8 cellular contexts compared by ENCODE assay signal in the genomic region with DNA sequence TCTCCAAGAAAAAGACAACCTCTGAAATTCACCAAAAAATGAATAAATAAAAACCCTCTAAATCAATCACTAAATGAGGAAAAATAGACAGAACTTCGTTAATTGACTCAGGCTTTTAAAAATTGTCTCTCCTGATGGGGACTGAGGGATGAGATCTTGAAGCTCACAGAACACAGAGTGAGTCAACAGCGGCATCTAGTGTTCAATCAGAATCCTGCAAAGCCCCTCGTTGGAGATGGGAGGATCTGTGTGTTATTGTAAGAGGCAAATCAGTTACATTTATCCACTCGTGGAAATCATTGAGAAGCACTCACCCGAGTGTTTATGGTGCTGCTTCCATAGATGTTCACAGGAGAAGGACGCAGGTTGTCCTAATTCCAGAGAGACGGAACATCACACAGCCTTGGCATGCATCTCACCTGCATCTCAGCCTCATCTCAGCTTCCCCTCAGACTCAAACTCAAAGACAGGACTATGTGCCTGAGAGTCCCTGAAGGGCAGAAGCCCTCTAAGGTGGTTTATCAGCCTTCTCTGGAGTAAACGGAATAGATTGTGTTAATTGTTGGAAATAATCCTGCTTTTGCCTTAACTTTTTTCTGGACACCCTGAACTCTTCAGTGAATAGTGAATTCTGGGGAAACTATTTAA.
A peak's percentile ranks its signal among the peaks of the same experiment; 100 is the strongest.
DNase-seq lines count a peak whose midpoint lies in the region; ATAC-seq and TF ChIP-seq lines count a peak whose summit lies in the region.

No MANE protein-coding gene starts in this region.

- no peaks in the 10 kb centered on the region for H3K9me2 ChIP-seq in Karpas-422 (replicated peaks; ENCODE audit: insufficient read depth, low read length)

- peak overlapping the region; percentile 91 for H2BK12ac ChIP-seq in trophoblast cell (ENCODE audit: low read length)

- no peak overlapping the region for H3K4ac ChIP-seq in trophoblast cell (ENCODE audit: low read depth, low read length)

- H3K79me2 ChIP-seq in Karpas-422 (ENCODE audit: low read length) (no peaks in the 10 kb centered on the region), trophoblast cell (ENCODE audit: control insufficient read depth, insufficient read depth, low read length, poor library complexity) (no peaks in the 10 kb centered on the region)

- WGBS in gastroesophageal sphincter (ENCODE audit: low coverage in 1 of 2), 2 donors, result 0 to 3% methylated on average over 4 of the region's 8 CpGs
- no CpG with 5 or more reads among the region's 8 CpGs for WGBS in trophoblast cell (ENCODE audit: extremely low coverage, insufficient coverage, insufficient read length)

- peak overlapping the region; percentile 72 for H2BK5ac ChIP-seq in trophoblast cell (ENCODE audit: low read depth, low read length, poor library complexity)

- H3K4me3 ChIP-seq in Karpas-422 (ENCODE audit: low read length) (no peak overlapping the region), gastroesophageal sphincter (no peak overlapping the region), trophoblast cell (ENCODE audit: low read depth, low read length) (no peak overlapping the region)

- no peaks in the 10 kb centered on the region for H3K9me3 ChIP-seq in Karpas-422 (ENCODE audit: low read length)
- H3K9me3 ChIP-seq in gastroesophageal sphincter, result no peaks in the 10 kb centered on the region
- H3K9me3 ChIP-seq in trophoblast cell (ENCODE audit: insufficient read depth, low read depth, low read length), result no peaks in the 10 kb centered on the region

- no peak overlapping the region for H4K12ac ChIP-seq in trophoblast cell (ENCODE audit: low read depth, low read length)

- no peak overlapping the region for H2BK120ac ChIP-seq in trophoblast cell (ENCODE audit: insufficient read depth, low read length, poor library complexity)

- H3K27ac ChIP-seq in Karpas-422 (ENCODE audit: low read length) (no peak overlapping the region), gastroesophageal sphincter (no peak overlapping the region), trophoblast cell (ENCODE audit: low read depth, low read length) (no peak overlapping the region)

- H3K9ac ChIP-seq in Karpas-422 (ENCODE audit: low read length) (no peak overlapping the region), trophoblast cell (ENCODE audit: low read length) (no peak overlapping the region)

- H3K79me1 ChIP-seq in trophoblast cell (ENCODE audit: low read length), result peaks cover 11% of the 10 kb centered on the region

- H4K8ac ChIP-seq in trophoblast cell (ENCODE audit: low read depth, low read length), result peak overlapping the region; percentile 1

- peak overlapping the region; percentile 84 for H2AK5ac ChIP-seq in trophoblast cell (ENCODE audit: low read length)

- TF ChIP-seq POLR2A in gastroesophageal sphincter (IDR thresholded peaks at IDR 0.05), result no peak

- ATAC-seq in GM21737 (IDR thresholded peaks at IDR 0.05; ENCODE audit: unreplicated experiment) (peak; percentile 69), gastroesophageal sphincter (peak; percentile 72), HG02970 (IDR thresholded peaks at IDR 0.05; ENCODE audit: low FRiP score, unreplicated experiment) (no peak)

- no peaks in the 10 kb centered on the region for H4K20me1 ChIP-seq in Karpas-422 (ENCODE audit: insufficient read depth, low read depth, low read length)

- H3K27me3 ChIP-seq in Karpas-422 (ENCODE audit: low read length) (no peaks in the 10 kb centered on the region), gastroesophageal sphincter (no peaks in the 10 kb centered on the region), trophoblast cell (ENCODE audit: insufficient read depth, low read length) (no peaks in the 10 kb centered on the region)

- H3K36me3 ChIP-seq in Karpas-422 (ENCODE audit: insufficient read depth, low read length) (no peaks in the 10 kb centered on the region), gastroesophageal sphincter (no peaks in the 10 kb centered on the region), trophoblast cell (ENCODE audit: control insufficient read depth in 1 of 2, insufficient read depth in 2 of 2, low read length in 2 of 2) (no peaks in the 10 kb centered on the region)

- no peak overlapping the region for H2AFZ ChIP-seq in Karpas-422 (ENCODE audit: low read length)
- H2AFZ ChIP-seq in trophoblast cell (ENCODE audit: insufficient read depth, low read length, poor library complexity), result no peak overlapping the region

- H3K18ac ChIP-seq in trophoblast cell (ENCODE audit: low read length), result no peak overlapping the region

- H3K4me2 ChIP-seq in Karpas-422 (ENCODE audit: low read depth, low read length, poor library complexity, severe bottlenecking) (no peak overlapping the region), trophoblast cell (ENCODE audit: low read length) (no peak overlapping the region)

- peak; percentile 79 for DNase-seq in ELR (ENCODE audit: low read depth)
- peak; percentile 89 for DNase-seq in Karpas-422
- peak; percentile 66 for DNase-seq in RPMI8226
- DNase-seq in activated gamma-delta T cell treated with anti-CD3 and anti-CD28 coated beads, Interleukin-2, amount 50 U/mL, for 16 hours (ENCODE audit: low read depth), result peak; percentile 24
- peak; percentile 82 to 94 for DNase-seq in trophoblast cell

- H3K14ac ChIP-seq in trophoblast cell (ENCODE audit: low read length), result no peak overlapping the region

- no peak for TF ChIP-seq EP300 in gastroesophageal sphincter (IDR thresholded peaks at IDR 0.05)

- peak overlapping the region; percentile 51 for H4K91ac ChIP-seq in trophoblast cell (ENCODE audit: low read depth, low read length)

- H3K4me1 ChIP-seq in Karpas-422 (ENCODE audit: low read length) (no peaks in the 10 kb centered on the region), gastroesophageal sphincter (no peaks in the 10 kb centered on the region), trophoblast cell (ENCODE audit: control insufficient read depth in 1 of 2, insufficient read depth in 2 of 2, low read length in 2 of 2) (peaks cover 7 to 13% of the 10 kb centered on the region in 2 experiments)

- TF ChIP-seq CTCF in gastroesophageal sphincter (IDR thresholded peaks at IDR 0.05), result peak; percentile 87 to 93 (median 88)

- H3K23ac ChIP-seq in trophoblast cell (ENCODE audit: low read length), result no peak overlapping the region

Comparison
In these comparisons a context has a peak if more than half of its experiments do, and no peak if none do; other contexts are left out.
1. DNase-seq: peak in every context shown above with its lines; median percentile 89 in Karpas-422; 88 in trophoblast cell; 79 in ELR; 66 in RPMI8226; 24 in activated gamma-delta T cell treated with anti-CD3 and anti-CD28 coated beads, Interleukin-2, amount 50 U/mL, for 16 hours.